ENCODE assay signal across 8 cellular contexts in the genomic region with DNA sequence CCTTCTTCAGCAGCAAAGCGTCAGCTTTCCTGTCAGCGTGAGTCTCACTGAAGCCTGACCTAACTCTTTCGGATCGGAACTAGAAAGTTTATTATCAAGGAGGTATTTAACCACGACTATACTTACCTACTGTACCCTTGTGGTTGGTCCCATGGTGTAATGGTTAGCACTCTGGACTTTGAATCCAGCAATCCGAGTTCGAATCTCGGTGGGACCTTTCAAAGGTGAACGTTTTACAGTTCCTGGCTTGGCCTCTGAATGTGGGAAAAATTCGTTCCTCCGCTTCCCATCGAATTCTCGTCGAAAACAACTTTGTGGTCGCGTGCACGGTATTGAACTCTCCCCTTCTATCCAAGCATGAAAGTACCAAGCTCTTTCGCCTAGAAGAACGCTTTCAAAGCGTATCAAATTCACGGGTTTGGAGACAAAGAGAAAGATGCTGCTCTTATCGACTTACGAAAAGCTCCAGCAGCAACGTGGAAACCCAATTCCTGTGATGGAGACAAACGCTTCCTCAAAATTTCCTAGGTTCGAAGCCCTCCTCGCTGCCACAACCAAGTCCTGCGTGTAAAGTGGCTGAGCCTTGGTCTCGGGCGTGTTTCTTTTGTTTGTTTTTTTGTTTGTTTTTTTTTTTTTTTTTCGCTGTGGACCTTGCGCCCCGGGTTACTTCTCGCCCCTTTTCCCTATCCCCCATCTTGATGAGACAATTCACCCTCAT.
DNase-seq lines count a peak whose midpoint lies in the region; ATAC-seq, FAIRE-seq and TF ChIP-seq lines count a peak whose summit lies in the region.

No MANE protein-coding gene starts in this region.

- TF ChIP-seq CTCF in LNCaP clone FGC (IDR thresholded peaks at IDR 0.05; ENCODE audit: control insufficient read depth, extremely low read depth, insufficient read depth): no peak
- no peak for TF ChIP-seq CTCF in ovary (IDR thresholded peaks at IDR 0.05)
- TF ChIP-seq CTCF in CD14-positive monocyte (IDR thresholded peaks at IDR 0.05): no peak

- no peak overlapping the region for H3K27ac Mint-ChIP-seq in CD14-positive monocyte

- H3K4me3 ChIP-seq in BLaER1 treated with 17β-estradiol and CSF1 and Interleukin-3, amounts not matched to agents 10 nM and 100 nM: peak overlapping the region in 4 of 10 experiments; percentile 7 to 28 (median 20); a peak in 5 of 20 replicates
- H3K4me3 ChIP-seq in LNCaP clone FGC (ENCODE audit: low read depth, low read length) (peak overlapping the region; percentile 36), ovary (peak overlapping the region; percentile 14)

- peaks cover 43 to 54% (median 47%) of the 10 kb centered on the region in 11 experiments for H3K27me3 ChIP-seq in BLaER1 treated with 17β-estradiol and CSF1 and Interleukin-3, amounts not matched to agents 10 nM and 100 nM
- H3K27me3 ChIP-seq in ovary: no peaks in the 10 kb centered on the region

- peaks cover 2% of the 10 kb centered on the region for H3K4me1 Mint-ChIP-seq in CD14-positive monocyte

- H3K4me3 Mint-ChIP-seq in CD14-positive monocyte: peak overlapping the region in 1 of 2 donors; percentile 72

- no peak overlapping the region for H3K9ac ChIP-seq in BLaER1 treated with 17β-estradiol and CSF1 and Interleukin-3, amounts not matched to agents 10 nM and 100 nM

- no peak overlapping the region for H3K27ac ChIP-seq in BLaER1 treated with 17β-estradiol and CSF1 and Interleukin-3, amounts not matched to agents 10 nM and 100 nM
- H3K27ac ChIP-seq in ovary: no peak overlapping the region

- H3K4me1 ChIP-seq in BLaER1 treated with 17β-estradiol and CSF1 and Interleukin-3, amounts not matched to agents 10 nM and 100 nM: peaks cover 0 to 17% (median 11%) of the 10 kb centered on the region in 10 experiments; a peak in 14 of 20 replicates
- peaks cover 10% of the 10 kb centered on the region for H3K4me1 ChIP-seq in ovary (ENCODE audit: insufficient read depth)

- H3K36me3 ChIP-seq in BLaER1 treated with 17β-estradiol and CSF1 and Interleukin-3, amounts not matched to agents 10 nM and 100 nM: no peaks in the 10 kb centered on the region
- no peaks in the 10 kb centered on the region for H3K36me3 ChIP-seq in ovary

- peaks cover 0 to 4% of the 10 kb centered on the region in 2 donors for H3K36me3 Mint-ChIP-seq in CD14-positive monocyte

- DNase-seq in LNCaP clone FGC (ENCODE audit: low read depth) (peak; percentile 96), ovary (peak; percentile 40 to 63 (median 54)), CD14-positive monocyte (ENCODE audit: low spot score) (no peak)

- 1 to 2% (median 1%) methylated on average over 34 of the region's 34 CpGs for WGBS in ovary, 3 donors

- H3K9me3 ChIP-seq in BLaER1 treated with 17β-estradiol and CSF1 and Interleukin-3, amounts not matched to agents 10 nM and 100 nM (replicated peaks in 1 of 11): peaks cover 0 to 24% (median 13%) of the 10 kb centered on the region in 11 experiments; a peak in 13 of 22 replicates
- H3K9me3 ChIP-seq in ovary: no peaks in the 10 kb centered on the region

- H3K4me2 ChIP-seq in BLaER1 treated with 17β-estradiol and CSF1 and Interleukin-3, amounts not matched to agents 10 nM and 100 nM: peak overlapping the region; percentile 21 to 62 (median 58)

- intact Hi-C loops in ovary (cut with DNase I) (no loop called here), CD14-positive monocyte (cut with micrococcal nuclease) (no loop called here)

- TF ChIP-seq POLR2A in ovary (IDR thresholded peaks at IDR 0.05): no peak

- FAIRE-seq in TTC549 (lab: Jason Lieb, UNC): peak; percentile 93

- H3K9me3 Mint-ChIP-seq in CD14-positive monocyte: peaks cover 5 to 32% (median 23%) of the 10 kb centered on the region in 7 donors

- no peak for TF ChIP-seq EP300 in ovary (IDR thresholded peaks at IDR 0.05)

- ATAC-seq in GM19043 (IDR thresholded peaks at IDR 0.05; ENCODE audit: low read depth, unreplicated experiment): peak; percentile 54
- peak; percentile 78 for ATAC-seq in esophagus mucosa
- ATAC-seq in HG02981 (IDR thresholded peaks at IDR 0.05; ENCODE audit: unreplicated experiment): no peak

- H3K27me3 Mint-ChIP-seq in CD14-positive monocyte (ENCODE audit: low read depth in 3 of 3): peaks cover 54 to 75% (median 66%) of the 10 kb centered on the region in 3 donors

- H4K20me1 ChIP-seq in BLaER1 treated with 17β-estradiol and CSF1 and Interleukin-3, amounts not matched to agents 10 nM and 100 nM: no peaks in the 10 kb centered on the region
